In genomic region chr1:192983349-192983980, GRCh38 we compare ENCODE assay signal across 10 cellular contexts.
DNase-seq lines count a peak whose midpoint lies in the region; ATAC-seq, FAIRE-seq and TF ChIP-seq lines count a peak whose summit lies in the region.
"Had no signal": no experiment of that assay in that cellular context is flagged by ENCODE, and none has a peak within 500 bp of the region (broad histone marks: within the 10 kb centered on the region; RNA-seq: fewer than 3 reads in every experiment).

No MANE protein-coding gene starts in this region.

- no peaks in the 10 kb centered on the region for H3K27me3 Mint-ChIP-seq in type B pancreatic cell

- intact Hi-C loops in kidney (cut with DNase I) = no loop called here

- no peaks in the 10 kb centered on the region for H3K4me1 ChIP-seq in effector memory CD4-positive, alpha-beta T cell (ENCODE audit: control insufficient read depth, insufficient read depth, low read length, poor library complexity, severe bottlenecking)
- no peaks in the 10 kb centered on the region for H3K4me1 ChIP-seq in kidney (ENCODE audit: control insufficient read depth in 1 of 2, insufficient read depth in 1 of 2, low read depth in 1 of 2, low read length in 2 of 2)

- no peak overlapping the region for H3K27ac ChIP-seq in effector memory CD4-positive, alpha-beta T cell (ENCODE audit: insufficient read depth, low read length, poor library complexity, severe bottlenecking)
- no peak overlapping the region for H3K27ac ChIP-seq in kidney (ENCODE audit: low read depth in 2 of 2, low read length in 2 of 2)

- no peaks in the 10 kb centered on the region for H3K4me1 Mint-ChIP-seq in type B pancreatic cell (ENCODE audit: unreplicated experiment)

- TF ChIP-seq POLR2A in GM18505 (IDR thresholded peaks at IDR 0.05; ENCODE audit: borderline replicate concordance, extremely low read depth, insufficient read depth, insufficient read length) = no peak

- no peak for FAIRE-seq in kidney (lab: Jason Lieb, UNC)

- H3K27me3 ChIP-seq in effector memory CD4-positive, alpha-beta T cell (replicated peaks; ENCODE audit: control insufficient read depth, insufficient read depth, low read length, poor library complexity, severe bottlenecking) = no peaks in the 10 kb centered on the region

- no peak overlapping the region for H3K4me3 Mint-ChIP-seq in type B pancreatic cell

- H3K9me3 Mint-ChIP-seq in type B pancreatic cell = peaks cover 12% of the 10 kb centered on the region

- TF ChIP-seq CTCF in type B pancreatic cell (conservative IDR thresholded peaks at IDR 0.05) (no peak), kidney (IDR thresholded peaks at IDR 0.05; ENCODE audit: borderline replicate concordance, extremely low read depth, insufficient read depth) (no peak)

- no peaks in the 10 kb centered on the region for H3K36me3 ChIP-seq in effector memory CD4-positive, alpha-beta T cell (ENCODE audit: control insufficient read depth, insufficient read depth, low read length)
- no peaks in the 10 kb centered on the region for H3K36me3 ChIP-seq in kidney (ENCODE audit: control insufficient read depth in 1 of 2, insufficient read depth in 2 of 2, low read length in 2 of 2)

- peaks cover 5% of the 10 kb centered on the region for H3K36me3 Mint-ChIP-seq in type B pancreatic cell

- in situ Hi-C loops in ACHN (cut with HindIII; ENCODE audit: low pct_ligation_motif_present, low pct_unique_long_range_greater_than_20kb, low sequenced_read_pairs) = no loop called here

- no peak overlapping the region for H3K9ac ChIP-seq in kidney (ENCODE audit: low read length in 2 of 2)

- no peak overlapping the region for H3K4me3 ChIP-seq in effector memory CD4-positive, alpha-beta T cell (ENCODE audit: insufficient read depth, low read depth, low read length, poor library complexity, severe bottlenecking)
- no peak overlapping the region for H3K4me3 ChIP-seq in kidney (ENCODE audit: low read length in 2 of 2)

- H3K9me3 ChIP-seq in effector memory CD4-positive, alpha-beta T cell (ENCODE audit: control insufficient read depth, low read length) = no peaks in the 10 kb centered on the region
- no peaks in the 10 kb centered on the region for H3K9me3 ChIP-seq in kidney (ENCODE audit: control insufficient read depth in 1 of 2, low read length in 2 of 2)

- ATAC-seq in GM18505 (IDR thresholded peaks at IDR 0.05; ENCODE audit: unreplicated experiment) (peak; percentile 70), GM21423 (IDR thresholded peaks at IDR 0.05; ENCODE audit: unreplicated experiment) (peak; percentile 88), HG03378 (IDR thresholded peaks at IDR 0.05; ENCODE audit: unreplicated experiment) (peak; percentile 90), esophagus mucosa (peak; percentile 91)
- ATAC-seq: Panc1 had no signal

- DNase-seq in type B pancreatic cell (ENCODE audit: extremely low spot score, unreplicated experiment) = no peak
- no peak for DNase-seq in effector memory CD4-positive, alpha-beta T cell
- no peak for DNase-seq in ACHN
- no peak for DNase-seq in kidney
- DNase-seq: DND-41 had no signal

- no peak overlapping the region for H3K27ac Mint-ChIP-seq in type B pancreatic cell
